In genomic region chrX:124406294-124407013, GRCh38 we compare ENCODE assay signal across 8 cellular contexts.
A peak's percentile ranks its signal among the peaks of the same experiment; 100 is the strongest.
DNase-seq lines count a peak whose midpoint lies in the region; ATAC-seq, FAIRE-seq and TF ChIP-seq lines count a peak whose summit lies in the region.

No MANE protein-coding gene starts in this region.

- TF ChIP-seq CTCF in VCaP (conservative IDR thresholded peaks at IDR 0.05): peak; percentile 47
- peak; percentile 36 for TF ChIP-seq CTCF in bronchial epithelial cell (IDR thresholded peaks at IDR 0.05; ENCODE audit: insufficient read depth, low read length, severe bottlenecking)

- no peak for FAIRE-seq in bronchial epithelial cell (lab: Jason Lieb, UNC)

- H3K36me3 ChIP-seq in bronchial epithelial cell (ENCODE audit: control insufficient read depth, insufficient read depth, low read length): no peaks in the 10 kb centered on the region

- DNase-seq in NCI-H1436 (lab: John Stamatoyannopoulos, UW): peak; percentile 73
- DNase-seq in NCI-H1436 treated with DMSO at 0.1 percent for 48 hours (lab: John Stamatoyannopoulos, UW): no peak
- peak; percentile 29 for DNase-seq in NCI-H2029 (lab: John Stamatoyannopoulos, UW)
- peak; percentile 82 for DNase-seq in bronchial epithelial cell (ENCODE audit: low read depth)
- DNase-seq in left kidney (ENCODE audit: low read depth, low spot score): peak; percentile 79
- peak; percentile 6 to 46 (median 25) for DNase-seq in stimulated activated CD4-positive, alpha-beta T cell treated with anti-CD3 and anti-CD28 coated beads, TNF-alpha, amount 100 ng/mL, for 4 hours (ENCODE audit: low read depth in 3 of 3)

- peak; percentile 82 for ATAC-seq in HG02678 (IDR thresholded peaks at IDR 0.05; ENCODE audit: unreplicated experiment)

- H3K4me3 ChIP-seq in bronchial epithelial cell (ENCODE audit: low read depth, low read length): no peak overlapping the region

- no peak overlapping the region for H3K27ac ChIP-seq in VCaP

- H3K27me3 ChIP-seq in bronchial epithelial cell (ENCODE audit: control insufficient read depth, insufficient read depth, low read length): no peaks in the 10 kb centered on the region
